In the genomic region with DNA sequence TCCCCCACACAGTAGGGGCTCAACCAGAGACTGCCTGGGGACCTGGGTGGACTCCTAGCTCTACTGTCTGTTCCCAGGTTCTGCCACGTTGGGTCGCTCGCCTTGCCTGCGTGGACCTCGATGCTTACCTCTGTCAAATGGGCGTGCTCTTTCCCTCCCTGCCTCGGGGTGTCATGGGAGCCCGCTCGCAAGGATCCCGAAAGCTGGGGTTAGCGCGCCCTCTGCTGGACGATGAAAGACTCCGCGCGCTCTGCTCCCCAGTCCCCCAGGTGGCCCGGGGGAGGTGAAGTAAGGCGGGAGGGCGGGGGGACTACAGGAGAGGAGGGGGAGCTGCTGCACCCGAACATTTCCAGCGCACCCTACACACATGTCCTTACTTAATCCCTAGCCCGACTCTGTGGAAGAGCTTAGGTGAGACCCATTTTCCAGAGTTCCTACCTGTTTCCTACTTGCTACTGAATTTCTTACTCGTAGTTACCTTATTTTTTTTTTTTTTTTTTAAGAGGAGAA, we compare ENCODE assay signal across 8 cellular contexts. TPM values are rescaled to one million over a fixed set of nuclear protein-coding genes. Genes with fewer than 3 reads are reported as not detected.
DNase-seq lines count a peak whose midpoint lies in the region; ATAC-seq, FAIRE-seq and TF ChIP-seq lines count a peak whose summit lies in the region.

No MANE protein-coding gene starts in this region.

- TF ChIP-seq CTCF in A549 (IDR thresholded peaks at IDR 0.05) (peak; percentile 69), fibroblast of the aortic adventitia (IDR thresholded peaks at IDR 0.05; ENCODE audit: insufficient read depth, low read length) (peak; percentile 82), neutrophil (IDR thresholded peaks at IDR 0.05) (peak; percentile 86), testis (IDR thresholded peaks at IDR 0.05) (peak; percentile 52 to 83 (median 77))

- H3K4me1 ChIP-seq in A549: 0 out of 3 replicates have a peak, but pooled peaks cover 4% of the 10 kb centered on the region
- H3K4me1 ChIP-seq in neutrophil (ENCODE audit: control insufficient read depth in 1 of 2, insufficient read depth in 1 of 2, low read depth in 1 of 2, low read length in 1 of 2): peaks cover 13 to 16% of the 10 kb centered on the region in 2 experiments
- no peaks in the 10 kb centered on the region for H3K4me1 ChIP-seq in testis

- peak overlapping the region; percentile 57 for H3K4me2 ChIP-seq in A549

- no peak for TF ChIP-seq EP300 in A549 (IDR thresholded peaks at IDR 0.05)

- H3K27ac ChIP-seq in A549: 0 out of 6 replicates have a peak overlapping the region, but pooled peaks of 1 of the 2 experiments have one; percentile 50
- H3K27ac ChIP-seq in neutrophil: no peak overlapping the region
- no peak overlapping the region for H3K27ac ChIP-seq in testis

- DNase-seq in A549 (ENCODE audit: low read depth in 1 of 2, low spot score in 1 of 2): peak; percentile 67 to 87
- DNase-seq in HT-29 (ENCODE audit: low spot score): peak; percentile 77
- peak; percentile 62 for DNase-seq in RPMI7951 (ENCODE audit: low read depth)
- peak; percentile 63 for DNase-seq in activated T-helper 1 cell treated with Interleukin-2 at 50 U/mL for 16 hours (ENCODE audit: low read depth)
- DNase-seq in fibroblast of the aortic adventitia (ENCODE audit: low read depth): peak; percentile 63
- peak; percentile 75 for DNase-seq in testis

- no peak for FAIRE-seq in A549 (lab: Jason Lieb, UNC)

- no peaks in the 10 kb centered on the region for H3K36me3 ChIP-seq in neutrophil
- no peaks in the 10 kb centered on the region for H3K36me3 ChIP-seq in testis (ENCODE audit: low read depth, missing control alignments)

- TF ChIP-seq POLR2A in A549 (IDR thresholded peaks at IDR 0.05; ENCODE audit: low read length): no peak
- TF ChIP-seq POLR2A in testis (IDR thresholded peaks at IDR 0.05): no peak

- peak; percentile 80 to 95; a peak in 5 of 6 replicates for ATAC-seq in A549
- peak; percentile 66 for ATAC-seq in GM18909 (IDR thresholded peaks at IDR 0.05; ENCODE audit: poor library complexity, unreplicated experiment)

- CTCF ChIA-PET in A549 (lab: Yijun Ruan, JAX): interaction anchor here (0.6 to 20.8 kb wide), 28 partner anchors 9 to 1825 kb away, joined by 3 to 451 read pairs (median 5); no protein-coding TSS in a partner anchor

- peak; percentile 87 to 92 for TF ChIP-seq RAD21 in A549 (conservative IDR thresholded peaks at IDR 0.05 in 1 of 2, IDR thresholded peaks at IDR 0.05 in 1 of 2)

- H3K9me3 ChIP-seq in A549: no peaks in the 10 kb centered on the region
- no peaks in the 10 kb centered on the region for H3K9me3 ChIP-seq in neutrophil
- no peaks in the 10 kb centered on the region for H3K9me3 ChIP-seq in testis

- WGBS in A549 (ENCODE audit: missing lambda C conversion rate): 2% methylated on average over 8 of the region's 23 CpGs
- WGBS in testis, 2 donors: 4 to 8% methylated on average over 20 to 23 of the region's 23 CpGs

- H3K4me3 ChIP-seq in A549 (no peak overlapping the region), fibroblast of the aortic adventitia (ENCODE audit: low read depth, low read length) (no peak overlapping the region), neutrophil (ENCODE audit: low read depth in 1 of 2, low read length in 1 of 2) (peak overlapping the region in 1 of 2 experiments; percentile 21), testis (peak overlapping the region; percentile 6 to 31)

- POLR2A ChIA-PET in A549 (lab: Yijun Ruan, JAX): interaction anchor here (1.0 to 1.4 kb wide), 2 partner anchors 46 to 52 kb away, joined by 3 to 7 read pairs; no protein-coding TSS in a partner anchor

- intact Hi-C loops in testis (cut with DNase I; ENCODE audit: low total_unique reads): loop anchor here (5.0 kb wide), 1 partner anchor 49 kb away; no protein-coding TSS in a partner anchor

- H3K27me3 ChIP-seq in neutrophil (peaks cover 75% of the 10 kb centered on the region), testis (no peaks in the 10 kb centered on the region)

TF ChIP-seq in A549, 52 proteins besides CTCF, POLR2A, EP300 and RAD21:
- no peak for TF ChIP-seq SREBF2 (IDR thresholded peaks at IDR 0.05)
- 0 out of 2 replicates have a peak, but pooled peaks have one; percentile 48 for TF ChIP-seq MAZ (IDR thresholded peaks at IDR 0.05; ENCODE audit: borderline replicate concordance, low read depth, low read length)
- 0 out of 2 replicates have a peak, but pooled peaks have one; percentile 48 for TF ChIP-seq KDM1A (IDR thresholded peaks at IDR 0.05; ENCODE audit: low read depth)
- TF ChIP-seq, protein P1, sequence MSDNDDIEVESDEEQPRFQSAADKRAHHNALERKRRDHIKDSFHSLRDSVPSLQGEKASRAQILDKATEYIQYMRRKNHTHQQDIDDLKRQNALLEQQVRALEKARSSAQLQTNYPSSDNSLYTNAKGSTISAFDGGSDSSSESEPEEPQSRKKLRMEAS (IDR thresholded peaks at IDR 0.05): peak; percentile 71
- no peak for TF ChIP-seq MYC (IDR thresholded peaks at IDR 0.05; ENCODE audit: borderline replicate concordance, low read length)
- TF ChIP-seq, protein P2, sequence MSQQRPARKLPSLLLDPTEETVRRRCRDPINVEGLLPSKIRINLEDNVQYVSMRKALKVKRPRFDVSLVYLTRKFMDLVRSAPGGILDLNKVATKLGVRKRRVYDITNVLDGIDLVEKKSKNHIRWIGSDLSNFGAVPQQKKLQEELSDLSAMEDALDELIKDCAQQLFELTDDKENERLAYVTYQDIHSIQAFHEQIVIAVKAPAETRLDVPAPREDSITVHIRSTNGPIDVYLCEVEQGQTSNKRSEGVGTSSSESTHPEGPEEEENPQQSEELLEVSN (IDR thresholded peaks at IDR 0.05; ENCODE audit: borderline replicate concordance, low read depth): peak; percentile 79
- peak; percentile 94 for TF ChIP-seq SMC3 (IDR thresholded peaks at IDR 0.05)

RNA-seq across cellular contexts. Expression of a gene that starts 2.3 kb away (rescaled TPM):
- polyA plus RNA-seq in A549 (2011; rRNA removed) (not detected in 2 replicates), A549 (2017; fragmentation: RNase III; extraction: RNeasy Plus Mini Kit Qiagen cat#74134 plus additional on column Dnase treatment) (not detected in 3 replicates), testis (ENCODE audit: insufficient read depth, low read depth, low replicate concordance) (0.32 TPM)
- not detected in 2 replicates for polyA plus RNA-seq in A549 (2012; cell fraction: cytosol; rRNA removed)
- not detected in 2 replicates for polyA plus RNA-seq in A549 (2012; cell fraction: nucleus; rRNA removed)
- polyA minus RNA-seq in A549 (2011; rRNA and poly(A)+ RNA removed): not detected in 2 replicates
- total RNA-seq in HT-29 (2014; rRNA removed; shearing (Covaris generic)): 0.10 TPM in 1 of 2 replicates, not detected in the other
- not detected in 2 replicates for total RNA-seq in RPMI7951 (2014; rRNA removed; shearing (Covaris generic))
- total RNA-seq in fibroblast of the aortic adventitia (ENCODE audit: low replicate concordance) (not detected in 2 replicates), testis (under 1 TPM; 0.19 to 0.24 TPM)

RNA-seq across cellular contexts. Expression of a gene that starts 16.0 kb away (rescaled TPM):
- polyA plus RNA-seq in A549 (2011; rRNA removed) (0.06 and 0.15 TPM in 2 replicates), A549 (2017; fragmentation: RNase III; extraction: RNeasy Plus Mini Kit Qiagen cat#74134 plus additional on column Dnase treatment) (0.10 to 0.12 TPM in 2 of 3 replicates, not detected in the other), testis (ENCODE audit: insufficient read depth, low read depth, low replicate concordance) (1.4 TPM)
- 0.05 TPM in 2 replicates for polyA plus RNA-seq in A549 (2012; cell fraction: cytosol; rRNA removed)
- 0.06 TPM in 1 of 2 replicates, not detected in the other for polyA plus RNA-seq in A549 (2012; cell fraction: nucleus; rRNA removed)
- polyA minus RNA-seq in A549 (2011; rRNA and poly(A)+ RNA removed): not detected in 2 replicates
- 3.0 and 4.8 TPM in 2 replicates for total RNA-seq in HT-29 (2014; rRNA removed; shearing (Covaris generic))
- not detected in 2 replicates for total RNA-seq in RPMI7951 (2014; rRNA removed; shearing (Covaris generic))
- total RNA-seq in fibroblast of the aortic adventitia (ENCODE audit: low replicate concordance) (0.18 TPM in 1 of 2 replicates, not detected in the other), testis (1 to 10 TPM in 1 of 2 donors, under 1 TPM in 1; 0.31 to 1.1 TPM)

RNA-seq across cellular contexts. Expression of a gene that starts 42.9 kb away (rescaled TPM):
- polyA plus RNA-seq in A549 (2011; rRNA removed) (1.6 and 1.7 TPM in 2 replicates), A549 (2017; fragmentation: RNase III; extraction: RNeasy Plus Mini Kit Qiagen cat#74134 plus additional on column Dnase treatment) (2.7 to 7.3 TPM (median 4.9 TPM) in 3 replicates), testis (ENCODE audit: insufficient read depth, low read depth, low replicate concordance) (1.3 TPM)
- polyA plus RNA-seq in A549 (2012; cell fraction: cytosol; rRNA removed): 2.4 and 3.7 TPM in 2 replicates
- polyA plus RNA-seq in A549 (2012; cell fraction: nucleus; rRNA removed): 9.8 and 14.3 TPM in 2 replicates
- polyA minus RNA-seq in A549 (2011; rRNA and poly(A)+ RNA removed): 1.6 and 1.8 TPM in 2 replicates
- 4.7 and 6.1 TPM in 2 replicates for total RNA-seq in HT-29 (2014; rRNA removed; shearing (Covaris generic))
- under 0.01 TPM in 1 of 2 replicates, not detected in the other for total RNA-seq in RPMI7951 (2014; rRNA removed; shearing (Covaris generic))
- total RNA-seq in fibroblast of the aortic adventitia (ENCODE audit: low replicate concordance) (1.1 and 2.5 TPM in 2 replicates), testis (1 to 10 TPM; 1.1 to 1.9 TPM)

Comparison
In these comparisons a context has a peak if more than half of its experiments do, and no peak if none do; other contexts are left out.
1. H3K4me3 ChIP-seq: peak in testis (2 of 2); none in A549 (single experiment) and fibroblast of the aortic adventitia (single experiment).
2. Peak in every context shown above with its lines, with median percentiles within 50 percentile points of each other: DNase-seq and CTCF ChIP-seq.